ENCODE assay signal across 13 cellular contexts in the genomic region with DNA sequence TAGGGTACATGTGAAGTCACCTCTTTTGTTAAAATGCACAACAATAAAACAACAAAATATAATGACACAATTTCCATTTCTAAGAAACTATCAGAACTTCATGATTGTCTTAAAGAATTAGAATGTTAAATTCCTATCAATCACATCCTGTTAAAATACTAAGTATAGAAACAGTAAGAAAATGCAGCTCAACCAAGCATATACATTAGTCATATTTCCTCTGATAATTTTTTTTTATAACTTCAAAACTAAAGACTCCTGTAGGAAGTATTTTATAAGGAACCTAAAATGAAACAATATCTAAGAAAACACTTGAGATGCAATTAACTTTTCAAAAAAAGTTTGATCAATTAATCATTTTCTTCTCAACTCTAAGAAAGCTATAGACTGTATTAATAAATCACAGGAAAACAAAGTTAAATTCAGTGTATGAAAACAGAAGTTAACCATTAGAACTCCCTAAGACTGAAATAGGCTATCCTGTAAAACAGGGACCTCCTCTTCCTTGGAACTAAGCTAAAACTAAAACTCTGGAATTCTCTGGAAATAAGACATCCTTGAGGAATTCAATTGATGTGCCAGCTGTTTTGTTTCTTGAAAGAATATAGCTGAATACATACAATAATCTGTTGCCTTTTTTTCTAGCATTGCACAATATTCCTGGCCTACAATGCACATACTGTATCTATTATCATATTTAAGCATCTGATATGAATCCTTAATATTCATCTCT. TPM values are rescaled to one million over a fixed set of nuclear protein-coding genes. Genes with fewer than 3 reads are reported as not detected.
DNase-seq lines count a peak whose midpoint lies in the region; ATAC-seq, FAIRE-seq and TF ChIP-seq lines count a peak whose summit lies in the region.
"Had no signal": no experiment of that assay in that cellular context is flagged by ENCODE, and none has a peak within 500 bp of the region (broad histone marks: within the 10 kb centered on the region; RNA-seq: fewer than 3 reads in every experiment).

No MANE protein-coding gene starts in this region.

- peak overlapping the region; percentile 84 for H3K4me3 Mint-ChIP-seq in T-helper 2 cell treated with Interferon-gamma antibody and Interleukin-4, amounts not matched to agents 5 μg/mL and 100 μg/mL, for 36 hours

- no peaks in the 10 kb centered on the region for H3K36me3 ChIP-seq in SK-N-MC (ENCODE audit: insufficient read depth, low read length)
- H3K36me3 ChIP-seq in H1 (ENCODE audit: control insufficient read depth in 2 of 4, insufficient read depth in 4 of 4, low read length in 3 of 4) = no peaks in the 10 kb centered on the region
- H3K36me3 ChIP-seq in rectal smooth muscle tissue (ENCODE audit: control insufficient read depth, insufficient read depth, low read length) = no peaks in the 10 kb centered on the region

- H3K4me3 ChIP-seq in SK-N-MC (peak overlapping the region; percentile 65), H1 (ENCODE audit: extremely low read depth in 1 of 4, insufficient read depth in 2 of 4, low read depth in 3 of 4, low read length in 4 of 4) (no peak overlapping the region), rectal smooth muscle tissue (ENCODE audit: low read length) (peak overlapping the region; percentile 19)

- peaks cover 2% of the 10 kb centered on the region for H3K36me3 Mint-ChIP-seq in T-helper 2 cell treated with Interferon-gamma antibody and Interleukin-4, amounts not matched to agents 5 μg/mL and 100 μg/mL, for 36 hours (ENCODE audit: low read depth)

- H2BK5ac ChIP-seq in H1 (ENCODE audit: low read depth, low read length) = no peak overlapping the region

- H3K9me3 ChIP-seq in SK-N-MC (ENCODE audit: low read depth, low read length) (no peaks in the 10 kb centered on the region), H1 (ENCODE audit: insufficient read depth in 2 of 2, low read depth in 1 of 2, low read length in 1 of 2) (no peaks in the 10 kb centered on the region)

- no peak for TF ChIP-seq CTCF in H1 (IDR thresholded peaks at IDR 0.05; ENCODE audit: control extremely low read depth in 1 of 3, insufficient read depth in 1 of 3, low read depth in 1 of 3, low read length in 3 of 3)

- H2BK15ac ChIP-seq in H1 (ENCODE audit: low read length) = no peak overlapping the region

- H3K4me2 ChIP-seq in H1 (ENCODE audit: insufficient read depth in 1 of 2, low read depth in 2 of 2, low read length in 2 of 2) = no peak overlapping the region

- H3K27me3 Mint-ChIP-seq in T-helper 2 cell treated with Interferon-gamma antibody and Interleukin-4, amounts not matched to agents 5 μg/mL and 100 μg/mL, for 36 hours (ENCODE audit: low read depth) = no peaks in the 10 kb centered on the region

- H2BK12ac ChIP-seq in H1 (ENCODE audit: low read depth, low read length) = no peak overlapping the region

- peaks cover 41% of the 10 kb centered on the region for H3K4me1 Mint-ChIP-seq in T-helper 2 cell treated with Interferon-gamma antibody and Interleukin-4, amounts not matched to agents 5 μg/mL and 100 μg/mL, for 36 hours (ENCODE audit: low read depth)

- H3K23me2 ChIP-seq in H1 (ENCODE audit: low read depth, low read length) = no peaks in the 10 kb centered on the region

- H3K27ac ChIP-seq in SK-N-MC (peak overlapping the region; percentile 94), H1 (ENCODE audit: low read depth, low read length) (no peak overlapping the region), rectal smooth muscle tissue (ENCODE audit: low read depth, low read length) (no peak overlapping the region)

- H2BK120ac ChIP-seq in H1 (replicated peaks; ENCODE audit: low read depth, low read length) = no peak overlapping the region

- FAIRE-seq in H1 (lab: Jason Lieb, UNC) = no peak
- no peak for FAIRE-seq in GM12892 (lab: Jason Lieb, UNC)

- no peak for TF ChIP-seq EP300 in H1 (IDR thresholded peaks at IDR 0.05; ENCODE audit: borderline replicate concordance in 1 of 2, low read depth in 2 of 2, low read length in 2 of 2)

- no peaks in the 10 kb centered on the region for H3K27me3 ChIP-seq in H1 (replicated peaks in 1 of 4; ENCODE audit: control insufficient read depth in 3 of 4, extremely low read depth in 1 of 4, insufficient read depth in 3 of 4, low read length in 3 of 4)
- H3K27me3 ChIP-seq in rectal smooth muscle tissue (ENCODE audit: control insufficient read depth, insufficient read depth, low read length) = no peaks in the 10 kb centered on the region

- H4K91ac ChIP-seq in H1 (replicated peaks; ENCODE audit: insufficient read length, low read length) = no peak overlapping the region

- no peak overlapping the region for H4K5ac ChIP-seq in H1 (ENCODE audit: insufficient read length, low read depth, low read length)

- CTCF ChIA-PET in H1 (lab: Charles Lee; ENCODE audit: partially characterized antibody) = interaction anchor here (0.6 to 1.8 kb wide), 5 partner anchors 14 to 113 kb away, joined by 3 to 6 read pairs (median 3); no protein-coding TSS in a partner anchor

- H3K14ac ChIP-seq in H1 (ENCODE audit: insufficient read length) = no peak overlapping the region

- no peak for TF ChIP-seq RAD21 in H1 (IDR thresholded peaks at IDR 0.05 in 1 of 2, conservative IDR thresholded peaks at IDR 0.05 in 1 of 2; ENCODE audit: low read depth in 2 of 2, low read length in 2 of 2)

- no peaks in the 10 kb centered on the region for H4K20me1 ChIP-seq in H1 (replicated peaks in 1 of 2; ENCODE audit: control insufficient read depth in 1 of 2, insufficient read depth in 2 of 2, low read length in 2 of 2)

- H3K79me1 ChIP-seq in H1 (ENCODE audit: low read depth, low read length) = no peaks in the 10 kb centered on the region

- no peak for ATAC-seq in HG02852 (IDR thresholded peaks at IDR 0.05; ENCODE audit: unreplicated experiment)

- H3K9ac ChIP-seq in SK-N-MC (ENCODE audit: insufficient read length) (peak overlapping the region; percentile 58), H1 (replicated peaks in 1 of 4; ENCODE audit: extremely low read depth in 1 of 4, low read depth in 3 of 4, low read length in 3 of 4) (no peak overlapping the region), rectal smooth muscle tissue (ENCODE audit: low read length) (no peak overlapping the region)

- H3K4me1 ChIP-seq in H1 (replicated peaks in 1 of 4; ENCODE audit: control insufficient read depth in 3 of 4, insufficient read depth in 4 of 4, low read length in 3 of 4) (peaks cover 0 to 4% (median 1%) of the 10 kb centered on the region in 4 experiments; a peak in 2 of 7 replicates), rectal smooth muscle tissue (ENCODE audit: control insufficient read depth, insufficient read depth, low read length) (peaks cover 5% of the 10 kb centered on the region)

- H3K23ac ChIP-seq in H1 (ENCODE audit: insufficient read length) = no peak overlapping the region

- H2AFZ ChIP-seq in H1 (ENCODE audit: low read length) = no peak overlapping the region

- no peak overlapping the region for H3K4ac ChIP-seq in H1 (replicated peaks; ENCODE audit: insufficient read length, low read depth, low read length)

- POLR2A ChIA-PET in H1 (lab: Charles Lee; ENCODE audit: partially characterized antibody) = no interaction called here

- no peaks in the 10 kb centered on the region for H3K9me3 Mint-ChIP-seq in T-helper 2 cell treated with Interferon-gamma antibody and Interleukin-4, amounts not matched to agents 5 μg/mL and 100 μg/mL, for 36 hours

- peak overlapping the region; percentile 88 for H3K27ac Mint-ChIP-seq in T-helper 2 cell treated with Interferon-gamma antibody and Interleukin-4, amounts not matched to agents 5 μg/mL and 100 μg/mL, for 36 hours

- H3K56ac ChIP-seq in H1 (replicated peaks; ENCODE audit: insufficient read length, low read depth, low read length) = no peak overlapping the region

- H3K79me2 ChIP-seq in H1 (ENCODE audit: control insufficient read depth in 1 of 2, insufficient read depth in 2 of 2, low read length in 2 of 2) = peaks cover 0 to 51% of the 10 kb centered on the region in 2 experiments; a peak in 2 of 4 replicates

- no peak overlapping the region for H2BK20ac ChIP-seq in H1 (ENCODE audit: low read length)

- TF ChIP-seq POLR2A in H1 (IDR thresholded peaks at IDR 0.05; ENCODE audit: control extremely low read depth in 1 of 2, low read depth in 2 of 2, low read length in 2 of 2) = no peak
- TF ChIP-seq POLR2A in GM12892 (IDR thresholded peaks at IDR 0.05; ENCODE audit: low read depth, low read length) = no peak

- no peak for DNase-seq in T-helper 2 cell treated with Interferon-gamma antibody and Interleukin-4, amounts not matched to agents 5 μg/mL and 100 μg/mL, for 36 hours (ENCODE audit: low spot score)
- no peak for DNase-seq in T-helper 2 cell
- DNase-seq in SK-N-MC (ENCODE audit: low read depth, low spot score) = peak; percentile 67
- DNase-seq in H1 (ENCODE audit: low read depth in 1 of 2, low spot score in 2 of 2) = no peak
- no peak for DNase-seq in GM12892 (ENCODE audit: insufficient read length)
- DNase-seq in hippocampal formation (lab: John Stamatoyannopoulos, UW) = no peak
- DNase-seq: 8988T; activated CD4-positive, alpha-beta T cell treated with anti-CD3 and anti-CD28 coated beads, Interleukin-2, amount 50 U/mL, for 4 hours; midbrain; NCI-H82; stimulated activated CD4-positive, alpha-beta T cell treated with anti-CD3 and anti-CD28 coated beads, Interleukin-4, amount 100 ng/mL, for 4 hours had no signal

- H4K8ac ChIP-seq in H1 (ENCODE audit: extremely low read depth, insufficient read depth, low read length) = no peak overlapping the region

- no peak overlapping the region for H2AK5ac ChIP-seq in H1 (ENCODE audit: low read depth, low read length)

- no peak overlapping the region for H3K18ac ChIP-seq in H1 (ENCODE audit: extremely low read depth, low read length)

TF ChIP-seq in H1, 55 proteins besides CTCF, POLR2A, EP300 and RAD21:
- no peak for TF ChIP-seq GABPA (IDR thresholded peaks at IDR 0.05; ENCODE audit: borderline replicate concordance, insufficient read depth, low read length)
- no peak for TF ChIP-seq POLR2AphosphoS5 (IDR thresholded peaks at IDR 0.05; ENCODE audit: low read depth, low read length)
- 0 out of 2 replicates have a peak, but pooled peaks have one; percentile 11 for TF ChIP-seq CEBPB (IDR thresholded peaks at IDR 0.05; ENCODE audit: low read depth, low read length)
- no peak for TF ChIP-seq ZNF274 (IDR thresholded peaks at IDR 0.05; ENCODE audit: borderline replicate concordance, extremely low read depth, low read length)
- TF ChIP-seq BRCA1 (IDR thresholded peaks at IDR 0.05; ENCODE audit: low read depth, low read length) = no peak

RNA-seq across cellular contexts. Expression of a gene that starts 19.8 kb away (rescaled TPM):
- total RNA-seq in H1 (2021; fragmentation: NEBNext Ultra II Directional; extraction: Animal tissue kit (Norgen Biotek cat#: 25700)) = 40.4 and 41.0 TPM in 2 replicates
- 9.3 and 14.3 TPM in 2 replicates for polyA plus RNA-seq in H1 (2011; rRNA removed)
- 16.1 TPM for polyA plus RNA-seq in H1 (2011; cell fraction: cytosol; rRNA removed)
- polyA plus RNA-seq in H1 (2011; cell fraction: nucleus; rRNA removed) = 6.4 TPM
- polyA plus RNA-seq in H1 (2012, experiment 1 of 2) = 31.8 to 41.6 TPM (median 34.6 TPM) in 4 replicates
- 4.5 TPM for polyA plus RNA-seq in H1 (2012, experiment 2 of 2)
- 30.0 TPM for polyA plus RNA-seq in H1 (2013, experiment 1 of 2)
- polyA plus RNA-seq in H1 (2013, experiment 2 of 2) = 31.7 TPM
- 14.7 and 18.2 TPM in 2 replicates for polyA minus RNA-seq in H1 (2011; rRNA and poly(A)+ RNA removed)
- polyA minus RNA-seq in H1 (2011; cell fraction: cytosol; rRNA and poly(A)+ RNA removed) = 10.3 TPM
- 10.6 TPM for polyA minus RNA-seq in H1 (2011; cell fraction: nucleus; rRNA and poly(A)+ RNA removed)
- polyA plus RNA-seq in GM12892 (2012; ENCODE audit: missing spikeins) = 34.9 TPM

Comparison
In these comparisons a context has a peak if more than half of its experiments do, and no peak if none do; other contexts are left out.
1. H3K4me3 ChIP-seq: peak in SK-N-MC (single experiment) and rectal smooth muscle tissue (single experiment); none in H1 (0 of 4).